ENCODE assay signal across 17 cellular contexts in the genomic region with DNA sequence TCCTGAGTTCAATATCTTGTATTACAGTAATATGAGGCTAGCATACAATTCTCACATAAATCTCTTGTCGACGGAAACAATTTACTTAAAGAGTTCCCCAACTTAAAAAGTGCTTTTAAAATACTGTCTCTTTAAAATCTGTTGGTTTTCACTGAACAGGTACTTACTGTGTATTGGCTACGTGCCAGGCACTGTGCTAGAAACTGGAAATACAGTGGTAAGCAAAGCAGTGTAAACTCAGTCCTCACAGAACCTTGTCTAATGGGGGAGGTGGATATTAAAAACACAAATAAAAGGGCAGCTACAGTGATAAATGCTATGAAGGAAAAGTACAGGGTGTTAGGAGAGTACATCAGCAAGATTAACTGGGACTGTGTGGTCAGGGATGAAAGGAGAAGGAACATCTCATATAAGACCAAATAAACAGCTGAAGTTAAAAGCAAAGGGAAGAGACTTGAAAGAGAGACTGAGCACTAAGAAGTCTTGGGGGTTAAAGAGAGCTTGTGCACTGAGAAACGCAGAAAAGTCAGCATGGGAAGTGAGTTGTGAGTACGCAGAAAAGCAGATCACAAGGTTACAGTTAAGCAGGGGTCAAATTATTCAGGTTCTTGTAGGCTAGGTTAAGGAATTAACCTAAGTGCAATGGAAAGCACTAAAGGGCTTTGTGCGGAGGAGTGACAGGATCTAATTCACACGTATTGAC. TPM values are rescaled to one million over a fixed set of nuclear protein-coding genes. Genes with fewer than 3 reads are reported as not detected.
DNase-seq lines count a peak whose midpoint lies in the region; ATAC-seq and TF ChIP-seq lines count a peak whose summit lies in the region.
"Had no signal": no experiment of that assay in that cellular context is flagged by ENCODE, and none has a peak within 500 bp of the region (broad histone marks: within the 10 kb centered on the region; RNA-seq: fewer than 3 reads in every experiment).

No MANE protein-coding gene starts in this region.

- H3K9ac ChIP-seq in PC-3 (ENCODE audit: low read length) = no peak overlapping the region

- H4K20me1 ChIP-seq in OCI-LY7 (ENCODE audit: insufficient read depth, low read length) (no peaks in the 10 kb centered on the region), PC-3 (ENCODE audit: low read length) (no peaks in the 10 kb centered on the region)

- POLR2A ChIA-PET in OCI-LY7 (lab: Charles Lee) = interaction anchor here (0.6 to 3.3 kb wide), 7 partner anchors 9 to 453 kb away, joined by 3 to 19 read pairs (median 5); no protein-coding TSS in a partner anchor
- POLR2A ChIA-PET in PC-3 (lab: Charles Lee; ENCODE audit: unreplicated experiment) = no interaction called here

- 71 to 84% methylated on average over 7 of the region's 7 CpGs for WGBS in lung, 2 donors

- DNase-seq in GM12865 (ENCODE audit: low read depth) (peak; percentile 81), OCI-LY7 (ENCODE audit: low spot score) (peak; percentile 89), lung (ENCODE audit: low spot score) (peak; percentile 48), PC-3 (no peak), brain microvascular endothelial cell (no peak), ascending aorta (ENCODE audit: low spot score in 2 of 2) (no peak), amniotic stem cell (lab: John Stamatoyannopoulos, UW) (no peak)
- DNase-seq: activated CD4-positive, alpha-beta T cell treated with anti-CD3 and anti-CD28 coated beads, Interleukin-2, amount 10 ng/mL, durations not matched to agents 24 days and 14 days; activated naive CD8-positive, alpha-beta T cell treated with anti-CD3 and anti-CD28 coated beads for 36 hours; cerebellar nuclear complex; NCI-H524 treated with DMSO at 0.1 percent for 48 hours; spleen had no signal

- H3K36me3 ChIP-seq in OCI-LY7 (ENCODE audit: insufficient read depth, low read length) = peaks cover 12% of the 10 kb centered on the region
- peaks cover 2 to 3% of the 10 kb centered on the region in 2 donors for H3K36me3 ChIP-seq in lung (ENCODE audit: control insufficient read depth in 2 of 2, insufficient read depth in 2 of 2, low read length in 2 of 2)
- H3K36me3 ChIP-seq in PC-3 (ENCODE audit: low read depth, low read length) = peaks cover 5% of the 10 kb centered on the region; the same call in 1 of the 2 replicates
- no peaks in the 10 kb centered on the region for H3K36me3 ChIP-seq in brain microvascular endothelial cell (replicated peaks)
- peaks cover 5 to 30% of the 10 kb centered on the region in 2 donors for H3K36me3 ChIP-seq in ascending aorta

- no peaks in the 10 kb centered on the region for H3K79me2 ChIP-seq in OCI-LY7 (ENCODE audit: insufficient read depth, low read depth, low read length)
- H3K79me2 ChIP-seq in PC-3 (ENCODE audit: low read length) = no peaks in the 10 kb centered on the region

- H3K4me2 ChIP-seq in OCI-LY7 (ENCODE audit: low read length) (peak overlapping the region; percentile 63), PC-3 (ENCODE audit: low read length) (no peak overlapping the region)

- no peaks in the 10 kb centered on the region for H3F3A ChIP-seq in PC-3 (ENCODE audit: low read length, unreplicated experiment)

- intact Hi-C loops in OCI-LY7 (cut with micrococcal nuclease; ENCODE audit: unreplicated experiment) (no loop called here), PC-3 (cut with micrococcal nuclease) (no loop called here), ascending aorta (cut with DNase I) (no loop called here)

- CTCF ChIA-PET in OCI-LY7 (lab: Charles Lee; ENCODE audit: unreplicated experiment) (interaction anchor here (1.2 to 1.4 kb wide), 2 partner anchors 11 to 43 kb away, joined by 3 to 5 read pairs; no protein-coding TSS in a partner anchor), PC-3 (lab: Charles Lee) (interaction anchor here (0.6 kb wide), 1 partner anchor 318 kb away, joined by 3 read pairs; no protein-coding TSS in a partner anchor)

- peak overlapping the region; percentile 76 for H3K27ac ChIP-seq in OCI-LY7 (ENCODE audit: low read depth, low read length, poor library complexity, severe bottlenecking)
- H3K27ac ChIP-seq in lung (ENCODE audit: low read depth in 1 of 2, low read length in 1 of 2) = peak overlapping the region in 1 of 2 donors; percentile 52
- H3K27ac ChIP-seq in PC-3 (ENCODE audit: low read length) = no peak overlapping the region
- H3K27ac ChIP-seq in brain microvascular endothelial cell = no peak overlapping the region
- H3K27ac ChIP-seq in ascending aorta = no peak overlapping the region
- H3K27ac ChIP-seq: gastroesophageal sphincter, HL-60 had no signal

- H3K9me3 ChIP-seq in OCI-LY7 (ENCODE audit: low read length) = peaks cover 15% of the 10 kb centered on the region; the same call in 1 of the 2 replicates
- H3K9me3 ChIP-seq in lung (ENCODE audit: control insufficient read depth in 2 of 2, insufficient read depth in 1 of 2, low read length in 1 of 2) = no peaks in the 10 kb centered on the region
- no peaks in the 10 kb centered on the region for H3K9me3 ChIP-seq in PC-3 (ENCODE audit: low read length)
- H3K9me3 ChIP-seq in ascending aorta = no peaks in the 10 kb centered on the region
- H3K9me3 ChIP-seq: gastroesophageal sphincter, HAP-1, spleen had no signal

- in situ Hi-C loops in brain microvascular endothelial cell (cut with HindIII; ENCODE audit: low pct_ligation_motif_present, low sequenced_read_pairs) = no loop called here

- ATAC-seq in HG03066 (IDR thresholded peaks at IDR 0.05; ENCODE audit: low read depth, unreplicated experiment) (peak; percentile 63), lung (ENCODE audit: insufficient read depth, low FRiP score) (no peak), PC-3 (no peak)
- ATAC-seq: gastroesophageal sphincter, Right ventricle myocardium inferior had no signal

- H3K9me2 ChIP-seq in OCI-LY7 (ENCODE audit: insufficient read depth, low read length) = no peaks in the 10 kb centered on the region
- H3K9me2 ChIP-seq in PC-3 (replicated peaks; ENCODE audit: low read length) = no peaks in the 10 kb centered on the region

- H2AFZ ChIP-seq in OCI-LY7 (ENCODE audit: low read length) = peak overlapping the region; percentile 76
- H2AFZ ChIP-seq in PC-3 (ENCODE audit: low read length) = no peak overlapping the region

- no peaks in the 10 kb centered on the region for H3K27me3 ChIP-seq in lung (ENCODE audit: control insufficient read depth, insufficient read depth)
- no peaks in the 10 kb centered on the region for H3K27me3 ChIP-seq in PC-3 (ENCODE audit: low read length)
- H3K27me3 ChIP-seq in brain microvascular endothelial cell (replicated peaks) = no peaks in the 10 kb centered on the region
- H3K27me3 ChIP-seq in ascending aorta = no peaks in the 10 kb centered on the region
- H3K27me3 ChIP-seq: gastroesophageal sphincter, spleen had no signal

- H3K4me3 ChIP-seq in GM12865 (ENCODE audit: low read depth, low read length) (no peak overlapping the region), OCI-LY7 (ENCODE audit: low read depth, low read length, poor library complexity, severe bottlenecking) (peak overlapping the region; percentile 36), lung (no peak overlapping the region), PC-3 (ENCODE audit: low read length) (no peak overlapping the region), brain microvascular endothelial cell (ENCODE audit: low read depth, low read length) (no peak overlapping the region), ascending aorta (no peak overlapping the region)
- H3K4me3 ChIP-seq: gastroesophageal sphincter, HAP-1, spleen had no signal

- H3K4me1 ChIP-seq in OCI-LY7 (ENCODE audit: insufficient read depth, low read length, poor library complexity, severe bottlenecking) (peaks cover 66% of the 10 kb centered on the region), lung (ENCODE audit: control insufficient read depth in 2 of 2, insufficient read depth in 2 of 2, low read length in 2 of 2) (no peaks in the 10 kb centered on the region), PC-3 (ENCODE audit: insufficient read depth, low read length) (no peaks in the 10 kb centered on the region; the same call in 1 of the 2 replicates), ascending aorta (no peaks in the 10 kb centered on the region)
- H3K4me1 ChIP-seq: gastroesophageal sphincter, HAP-1 had no signal

- TF ChIP-seq CTCF in GM12865 (IDR thresholded peaks at IDR 0.05; ENCODE audit: insufficient read depth, low read depth, low read length, missing control alignments) (no peak), OCI-LY7 (conservative IDR thresholded peaks at IDR 0.05; ENCODE audit: low read length) (no peak), lung (IDR thresholded peaks at IDR 0.05; ENCODE audit: control extremely low read depth, extremely low read depth) (no peak), PC-3 (conservative IDR thresholded peaks at IDR 0.05; ENCODE audit: low read depth, low read length) (no peak), brain microvascular endothelial cell (IDR thresholded peaks at IDR 0.05; ENCODE audit: low read depth, low read length, missing control alignments) (no peak), ascending aorta (IDR thresholded peaks at IDR 0.05) (no peak)

- BruUV-seq in OCI-LY7 (replicated peaks; lab: Mats Ljungman, UMichigan) (no TSS peak), PC-3 (replicated peaks; lab: Mats Ljungman, UMichigan) (no TSS peak)

RNA-seq across cellular contexts. Expression of gene USP40, which starts 52.5 kb away (rescaled TPM):
- total RNA-seq in OCI-LY7 (2014; rRNA removed; shearing (Covaris generic)) = 1.2 and 1.7 TPM in 2 replicates
- total RNA-seq in OCI-LY7 (2022) (0.51 and 1.7 TPM in 2 replicates), lung (10 to 100 TPM; 47.0 to 80.4 TPM), PC-3 (2014; rRNA removed) (32.1 and 32.3 TPM in 2 replicates), ascending aorta (42.7 TPM)
- polyA plus RNA-seq in lung = 10 to 100 TPM; 16.7 to 24.3 TPM

Comparison
In these comparisons a context has a peak if more than half of its experiments do, and no peak if none do; other contexts are left out.
1. DNase-seq: peak in GM12865 (single experiment), OCI-LY7 (single experiment) and lung (single experiment); none in PC-3 (single experiment), brain microvascular endothelial cell (single experiment), ascending aorta (0 of 2) and amniotic stem cell (single experiment).
2. RNA of gene USP40, which starts 52.5 kb away (total RNA-seq): 47.0 to 80.4 TPM in lung, 42.7 TPM in ascending aorta (single experiment) and 32.1 to 32.3 TPM in PC-3; 0.51 to 1.7 TPM in OCI-LY7; every median in the first group is over 10 times any median in the second.